12 cellular contexts compared by ENCODE assay signal in the genomic region with DNA sequence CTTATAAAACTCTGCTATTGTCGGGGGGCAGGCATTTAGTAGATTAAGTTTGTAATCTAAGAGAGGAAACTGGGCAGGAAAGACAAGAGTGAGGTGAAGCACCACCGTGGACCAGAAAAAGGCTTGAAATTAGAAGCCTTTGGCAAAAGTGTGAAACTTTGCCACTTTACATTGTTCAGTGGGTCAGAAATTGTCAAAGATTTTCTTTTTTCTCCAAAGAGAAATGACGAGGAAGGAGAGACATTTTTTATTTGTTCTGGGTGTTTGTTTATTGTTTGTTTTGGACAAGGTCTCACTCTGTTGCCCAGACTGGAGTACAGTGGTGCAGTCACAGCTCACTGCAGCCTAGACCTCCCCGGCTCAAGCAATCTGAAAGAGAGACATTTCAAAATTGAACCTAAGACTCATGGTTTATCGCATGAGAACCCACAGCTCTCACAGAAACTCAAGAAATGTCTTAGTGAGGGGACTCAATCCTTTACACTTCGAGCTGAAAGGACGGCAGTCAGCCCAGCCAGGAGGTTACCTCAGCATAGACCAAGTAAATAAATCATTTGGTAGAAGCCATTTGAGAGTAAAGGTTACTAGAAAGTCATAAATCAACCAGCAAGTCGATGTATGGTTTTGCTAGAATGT.
DNase-seq lines count a peak whose midpoint lies in the region; ATAC-seq, FAIRE-seq and TF ChIP-seq lines count a peak whose summit lies in the region.
"Had no signal": no experiment of that assay in that cellular context is flagged by ENCODE, and none has a peak within 500 bp of the region (broad histone marks: within the 10 kb centered on the region; RNA-seq: fewer than 3 reads in every experiment).

No MANE protein-coding gene starts in this region.

- in situ Hi-C loops in HepG2 (cut with HindIII; ENCODE audit: extremely low pct_ligation_motif_present, low pct_unique_long_range_greater_than_20kb): no loop called here

- no peak for TF ChIP-seq EP300 in HepG2 (IDR thresholded peaks at IDR 0.05; ENCODE audit: low read depth in 2 of 2, low read length in 2 of 2)
- TF ChIP-seq EP300 in HepG2 (CRISPR knock-in tag; IDR thresholded peaks at IDR 0.05; ENCODE audit: borderline replicate concordance): no peak
- no peak for TF ChIP-seq EP300 in stomach (IDR thresholded peaks at IDR 0.05)

- peak overlapping the region; percentile 84 for H2AFZ ChIP-seq in HepG2 (ENCODE audit: low read length)

- POLR2A ChIA-PET in HepG2 (lab: Yijun Ruan, JAX): no interaction called here

- H3K4me3 ChIP-seq in HepG2 (replicated peaks in 1 of 3; ENCODE audit: insufficient read depth in 1 of 3, low read depth in 2 of 3, low read length in 3 of 3) (peak overlapping the region in 1 of 3 experiments; percentile 12; a peak in 2 of 6 replicates), testis (no peak overlapping the region), stomach (no peak overlapping the region)
- H3K4me3 ChIP-seq: dorsolateral prefrontal cortex, tibial artery had no signal

- no peaks in the 10 kb centered on the region for H3K27me3 ChIP-seq in HepG2 (ENCODE audit: control insufficient read depth in 1 of 2, insufficient read depth in 2 of 2, low read length in 2 of 2)
- no peaks in the 10 kb centered on the region for H3K27me3 ChIP-seq in testis
- no peaks in the 10 kb centered on the region for H3K27me3 ChIP-seq in stomach
- H3K27me3 ChIP-seq: dorsolateral prefrontal cortex, tibial artery had no signal

- WGBS in HepG2 (ENCODE audit: low lambda C conversion rate): 15% methylated on average over 7 of the region's 8 CpGs
- 76 to 81% methylated on average over 8 of the region's 8 CpGs for WGBS in testis, 2 donors
- WGBS in stomach, 5 donors: 57 to 76% (median 69%) methylated on average over 8 of the region's 8 CpGs

- peak overlapping the region; percentile 62 for H3K4me2 ChIP-seq in HepG2 (ENCODE audit: low read depth, low read length)

- H3K9me3 ChIP-seq in HepG2 (ENCODE audit: low read length) (no peaks in the 10 kb centered on the region), testis (no peaks in the 10 kb centered on the region), stomach (no peaks in the 10 kb centered on the region)
- H3K9me3 ChIP-seq: tibial artery had no signal

- CTCF ChIA-PET in HepG2 (lab: Yijun Ruan, JAX; ENCODE audit: low intra/inter-chr PET ratio, low total read pairs): no interaction called here

- no peak for TF ChIP-seq RAD21 in HepG2 (CRISPR knock-in tag; IDR thresholded peaks at IDR 0.05)

- peak; percentile 49 for ATAC-seq in GM18520 (IDR thresholded peaks at IDR 0.05; ENCODE audit: unreplicated experiment)
- peak; percentile 87 for ATAC-seq in GM21619 (IDR thresholded peaks at IDR 0.05; ENCODE audit: unreplicated experiment)
- ATAC-seq in HG03378 (IDR thresholded peaks at IDR 0.05; ENCODE audit: unreplicated experiment): peak; percentile 83
- peak; percentile 79 for ATAC-seq in HepG2

- H3K36me3 ChIP-seq in HepG2 (replicated peaks in 1 of 2; ENCODE audit: control insufficient read depth in 1 of 2, insufficient read depth in 2 of 2, low read length in 2 of 2): no peaks in the 10 kb centered on the region
- H3K36me3 ChIP-seq in testis (ENCODE audit: low read depth, missing control alignments): no peaks in the 10 kb centered on the region
- no peaks in the 10 kb centered on the region for H3K36me3 ChIP-seq in stomach
- H3K36me3 ChIP-seq: tibial artery had no signal

- no peak overlapping the region for H3K9ac ChIP-seq in HepG2 (ENCODE audit: insufficient read depth, low read depth, low read length)

- H4K20me1 ChIP-seq in HepG2 (ENCODE audit: insufficient read depth, low read length): no peaks in the 10 kb centered on the region

- intact Hi-C loops in HepG2 (cut with micrococcal nuclease; ENCODE audit: unreplicated experiment): no loop called here
- intact Hi-C loops in testis (cut with DNase I; ENCODE audit: low total_unique reads): no loop called here
- intact Hi-C loops in stomach (cut with DNase I; ENCODE audit: low total_unique reads): no loop called here

- no peaks in the 10 kb centered on the region for H3K79me2 ChIP-seq in HepG2 (ENCODE audit: insufficient read depth, low read length)

- TF ChIP-seq POLR2A in HepG2 (IDR thresholded peaks at IDR 0.05; ENCODE audit: insufficient read depth in 1 of 2, low read depth in 2 of 2, low read length in 2 of 2): no peak
- no peak for TF ChIP-seq POLR2A in testis (IDR thresholded peaks at IDR 0.05)
- TF ChIP-seq POLR2A in stomach (IDR thresholded peaks at IDR 0.05): no peak

- H3K27ac ChIP-seq in HepG2 (ENCODE audit: extremely low read length, insufficient read depth, low read length) (no peak overlapping the region), testis (no peak overlapping the region), stomach (no peak overlapping the region)
- H3K27ac ChIP-seq: dorsolateral prefrontal cortex, tibial artery had no signal

- DNase-seq in HepG2 (ENCODE audit: low spot score) (no peak), AML-193 (lab: John Stamatoyannopoulos, UW) (no peak), testis (no peak), stomach (no peak), cerebellar nuclear complex (lab: John Stamatoyannopoulos, UW) (no peak)
- DNase-seq: activated CD8-positive, alpha-beta memory T cell treated with anti-CD3 and anti-CD28 coated beads, Interleukin-2, amount 50 U/mL, for 48 hours; dorsolateral prefrontal cortex; GDM1; tibial artery had no signal

- peak; percentile 32 for FAIRE-seq in HepG2 (lab: Jason Lieb, UNC)

- BruUV-seq in HepG2 (replicated peaks; lab: Mats Ljungman, UMichigan): no TSS peak

- H3K4me1 ChIP-seq in HepG2 (ENCODE audit: insufficient read depth, low read length) (peaks cover 25% of the 10 kb centered on the region), testis (no peaks in the 10 kb centered on the region), stomach (no peaks in the 10 kb centered on the region)
- H3K4me1 ChIP-seq: tibial artery had no signal

- TF ChIP-seq CTCF in HepG2 (CRISPR knock-in tag; IDR thresholded peaks at IDR 0.05): no peak
- no peak for TF ChIP-seq CTCF in testis (IDR thresholded peaks at IDR 0.05)
- TF ChIP-seq CTCF in stomach (IDR thresholded peaks at IDR 0.05): no peak

TF ChIP-seq in HepG2, 621 proteins besides CTCF, POLR2A, EP300 and RAD21:
- 0 out of 2 replicates have a peak, but pooled peaks have one; percentile 35 for TF ChIP-seq BCL6 (CRISPR knock-in tag; IDR thresholded peaks at IDR 0.05)
- TF ChIP-seq, protein P1, sequence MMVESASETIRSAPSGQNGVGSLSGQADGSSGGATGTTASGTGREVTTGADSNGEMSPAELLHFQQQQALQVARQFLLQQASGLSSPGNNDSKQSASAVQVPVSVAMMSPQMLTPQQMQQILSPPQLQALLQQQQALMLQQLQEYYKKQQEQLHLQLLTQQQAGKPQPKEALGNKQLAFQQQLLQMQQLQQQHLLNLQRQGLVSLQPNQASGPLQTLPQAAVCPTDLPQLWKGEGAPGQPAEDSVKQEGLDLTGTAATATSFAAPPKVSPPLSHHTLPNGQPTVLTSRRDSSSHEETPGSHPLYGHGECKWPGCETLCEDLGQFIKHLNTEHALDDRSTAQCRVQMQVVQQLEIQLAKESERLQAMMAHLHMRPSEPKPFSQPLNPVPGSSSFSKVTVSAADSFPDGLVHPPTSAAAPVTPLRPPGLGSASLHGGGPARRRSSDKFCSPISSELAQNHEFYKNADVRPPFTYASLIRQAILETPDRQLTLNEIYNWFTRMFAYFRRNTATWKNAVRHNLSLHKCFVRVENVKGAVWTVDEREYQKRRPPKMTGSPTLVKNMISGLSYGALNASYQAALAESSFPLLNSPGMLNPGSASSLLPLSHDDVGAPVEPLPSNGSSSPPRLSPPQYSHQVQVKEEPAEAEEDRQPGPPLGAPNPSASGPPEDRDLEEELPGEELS (CRISPR knock-in tag; IDR thresholded peaks at IDR 0.05): 0 out of 2 replicates have a peak, but pooled peaks have one; percentile 23
- TF ChIP-seq, protein P2, sequence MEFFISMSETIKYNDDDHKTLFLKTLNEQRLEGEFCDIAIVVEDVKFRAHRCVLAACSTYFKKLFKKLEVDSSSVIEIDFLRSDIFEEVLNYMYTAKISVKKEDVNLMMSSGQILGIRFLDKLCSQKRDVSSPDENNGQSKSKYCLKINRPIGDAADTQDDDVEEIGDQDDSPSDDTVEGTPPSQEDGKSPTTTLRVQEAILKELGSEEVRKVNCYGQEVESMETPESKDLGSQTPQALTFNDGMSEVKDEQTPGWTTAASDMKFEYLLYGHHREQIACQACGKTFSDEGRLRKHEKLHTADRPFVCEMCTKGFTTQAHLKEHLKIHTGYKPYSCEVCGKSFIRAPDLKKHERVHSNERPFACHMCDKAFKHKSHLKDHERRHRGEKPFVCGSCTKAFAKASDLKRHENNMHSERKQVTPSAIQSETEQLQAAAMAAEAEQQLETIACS (CRISPR knock-in tag; IDR thresholded peaks at IDR 0.05): no peak
- TF ChIP-seq ZNF121 (CRISPR knock-in tag; IDR thresholded peaks at IDR 0.05): 0 out of 2 replicates have a peak, but pooled peaks have one; percentile 28
- TF ChIP-seq ZNF12 (CRISPR knock-in tag; IDR thresholded peaks at IDR 0.05): no peak
- no peak for TF ChIP-seq ZNF33B (CRISPR knock-in tag; IDR thresholded peaks at IDR 0.05)
- TF ChIP-seq SOX13 (IDR thresholded peaks at IDR 0.05): no peak
- peak in 1 of 2 experiments; percentile 9; a peak in 1 of 4 replicates for TF ChIP-seq SOX13 (CRISPR knock-in tag; conservative IDR thresholded peaks at IDR 0.05 in 1 of 2, IDR thresholded peaks at IDR 0.05 in 1 of 2)
